ENCODE assay signal across 8 cellular contexts in genomic region chr7:101290177-101291037, GRCh38. TPM values are rescaled to one million over a fixed set of nuclear protein-coding genes. Genes with fewer than 3 reads are reported as not detected.
DNase-seq lines count a peak whose midpoint lies in the region; ATAC-seq and TF ChIP-seq lines count a peak whose summit lies in the region.
"Not testable (repeated sequence)": the region's sequence is repeated elsewhere in the genome, so short reads cannot be mapped to it uniquely, and the experiment has no call there.

No MANE protein-coding gene starts in this region.

- not testable (repeated sequence) for H3K4me1 ChIP-seq in mesendoderm (ENCODE audit: control insufficient read depth, low read depth, low read length)

- H3K27me3 ChIP-seq in mesendoderm (ENCODE audit: insufficient read depth, low read length, poor library complexity) = not testable (repeated sequence)

- H3K4me2 ChIP-seq in mesendoderm (ENCODE audit: low read length) = not testable (repeated sequence)

- peak; percentile 39 for ATAC-seq in GM18909 (IDR thresholded peaks at IDR 0.05; ENCODE audit: poor library complexity, unreplicated experiment)

- H3K79me1 ChIP-seq in mesendoderm (ENCODE audit: low read length) = not testable (repeated sequence)

- not testable (repeated sequence) for H3K79me2 ChIP-seq in mesendoderm (ENCODE audit: control insufficient read depth, insufficient read depth, low read length)

- H2BK5ac ChIP-seq in mesendoderm (ENCODE audit: low read length) = not testable (repeated sequence)

- H4K8ac ChIP-seq in mesendoderm (ENCODE audit: low read depth, low read length) = not testable (repeated sequence)

- not testable (repeated sequence) for DNase-seq in AG09309 (ENCODE audit: low read depth)
- peak; percentile 23 for DNase-seq in NCI-H146 treated with DMSO at 0.1 percent for 48 hours (lab: John Stamatoyannopoulos, UW; ENCODE audit: unreplicated experiment)
- peak; percentile 10 to 56 for DNase-seq in SW 1271 (lab: John Stamatoyannopoulos, UW)
- DNase-seq in activated T-helper 9 cell treated with anti-CD3 and anti-CD28 coated beads, Interleukin-2, amount 50 U/mL, for 16 hours (ENCODE audit: low read depth) = peak; percentile 48
- DNase-seq in erythroblast (lab: John Stamatoyannopoulos, UW) = peak; percentile 46 to 77
- peak; percentile 58 for DNase-seq in mesendoderm
- DNase-seq in stimulated activated CD4-positive, alpha-beta T cell treated with anti-CD3 and anti-CD28 coated beads, Interleukin-4, amount 100 ng/mL, for 48 hours (ENCODE audit: low read depth in 2 of 2) = peak; percentile 47 to 62

- not testable (repeated sequence) for H3K4ac ChIP-seq in mesendoderm (ENCODE audit: low read depth, low read length)

- not testable (repeated sequence) for H2AK5ac ChIP-seq in mesendoderm (ENCODE audit: low read length)

- not testable (repeated sequence) for H2BK120ac ChIP-seq in mesendoderm (ENCODE audit: low read depth, low read length)

- H4K5ac ChIP-seq in mesendoderm (ENCODE audit: low read length) = not testable (repeated sequence)

- not testable (repeated sequence) for H3K36me3 ChIP-seq in mesendoderm (ENCODE audit: control insufficient read depth, insufficient read depth, low read length)

- WGBS in mesendoderm (ENCODE audit: extremely low coverage, insufficient coverage, low lambda C conversion rate) = no CpG with 5 or more reads among the region's 18 CpGs

- H3K9ac ChIP-seq in mesendoderm (ENCODE audit: low read length) = not testable (repeated sequence)

- peak overlapping the region; percentile 22 for H3K56ac ChIP-seq in mesendoderm (ENCODE audit: low read length)

- H2BK15ac ChIP-seq in mesendoderm (replicated peaks; ENCODE audit: low read depth) = not testable (repeated sequence)

- H3K4me3 ChIP-seq in AG09309 (ENCODE audit: control insufficient read depth, low read depth, low read length); mesendoderm (ENCODE audit: low read length): not testable (repeated sequence)

- not testable (repeated sequence) for TF ChIP-seq POLR2A in erythroblast (IDR thresholded peaks at IDR 0.05; ENCODE audit: low read length)

- H3K23ac ChIP-seq in mesendoderm (ENCODE audit: low read length) = not testable (repeated sequence)

- H3K27ac ChIP-seq in mesendoderm (ENCODE audit: low read depth, low read length) = not testable (repeated sequence)

- TF ChIP-seq CTCF in AG09309 (IDR thresholded peaks at IDR 0.05; ENCODE audit: control insufficient read depth, insufficient read depth, low read depth, low read length, missing control alignments) = peak; percentile 66

- H3K18ac ChIP-seq in mesendoderm (ENCODE audit: low read length) = not testable (repeated sequence)

RNA-seq across cellular contexts. Expression of gene IFT22, which starts 31.2 kb away (rescaled TPM):
- polyA plus RNA-seq in mesendoderm (2013, experiment 1 of 2) = 24.3 TPM
- polyA plus RNA-seq in mesendoderm (2013, experiment 2 of 2) = 23.9 TPM

RNA-seq across cellular contexts. Expression of gene FIS1, which starts 45.5 kb away (rescaled TPM):
- 106 TPM for polyA plus RNA-seq in mesendoderm (2013, experiment 1 of 2)
- polyA plus RNA-seq in mesendoderm (2013, experiment 2 of 2) = 109 TPM

RNA-seq across cellular contexts. Expression of gene CLDN15, which starts 52.8 kb away (rescaled TPM):
- polyA plus RNA-seq in mesendoderm (2013, experiment 1 of 2) = 2.2 TPM
- polyA plus RNA-seq in mesendoderm (2013, experiment 2 of 2) = 2.2 TPM
